16 cellular contexts compared by ENCODE assay signal in the genomic region with DNA sequence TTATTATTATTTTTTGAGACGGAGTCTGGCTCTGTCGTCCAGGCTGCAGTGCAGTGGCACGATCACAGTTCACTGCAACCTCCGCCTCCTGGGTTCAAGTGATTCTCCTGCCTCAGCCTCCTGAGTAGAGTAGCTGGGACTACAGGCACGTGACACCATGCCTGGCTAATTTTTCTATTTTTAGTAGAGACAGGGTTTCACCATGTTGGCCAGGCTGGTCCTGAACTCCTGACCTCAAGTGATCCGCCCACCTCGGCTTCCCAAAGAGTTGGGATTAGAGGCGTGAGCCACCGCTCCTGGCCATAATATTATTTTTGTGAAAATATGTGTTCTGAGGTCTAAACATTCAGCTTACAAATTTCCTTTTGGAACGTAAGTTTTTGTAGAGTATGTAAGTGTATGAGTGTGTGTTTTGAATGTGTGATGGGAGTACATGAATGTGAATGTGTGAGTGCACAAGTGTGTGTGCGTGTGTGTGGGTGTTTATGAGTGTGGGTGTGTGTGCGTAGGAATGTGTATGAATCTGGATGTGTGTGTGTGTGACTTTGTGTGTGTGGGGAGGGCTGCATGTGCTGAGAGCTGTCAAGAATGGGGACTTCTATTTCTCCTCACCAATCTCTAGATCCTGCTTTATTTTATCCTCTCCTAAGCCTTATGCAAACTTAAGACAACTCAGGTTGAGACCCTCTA.
"Had no signal": no experiment of that assay in that cellular context is flagged by ENCODE, and none has a peak within 500 bp of the region (broad histone marks: within the 10 kb centered on the region; RNA-seq: fewer than 3 reads in every experiment).

No MANE protein-coding gene starts in this region.

- H3K4me3 Mint-ChIP-seq: activated CD8-positive, alpha-beta T cell treated with anti-CD3 and anti-CD28 coated beads, Interleukin-2, amount 10 ng/mL, durations not matched to agents 7 days and 5 days; activated naive CD4-positive, alpha-beta T cell treated with anti-CD3 and anti-CD28 coated beads, Interleukin-2, amount 50 U/mL, for 24 hours; dendritic cell treated with granulocyte-macrophage colony-stimulating factor and Interleukin-4, amounts not matched to agents 40 ng/mL and 50 ng/mL, for 4 days; immature natural killer cell; naive thymus-derived CD4-positive, alpha-beta T cell; type B pancreatic cell had no signal

- H3K36me3 Mint-ChIP-seq: activated naive CD4-positive, alpha-beta T cell treated with anti-CD3 and anti-CD28 coated beads, Interleukin-2, amount 50 U/mL, for 24 hours; brain; type B pancreatic cell had no signal

- H3K9me3 ChIP-seq: psoas muscle had no signal

- H3K27ac Mint-ChIP-seq: activated CD8-positive, alpha-beta T cell treated with anti-CD3 and anti-CD28 coated beads, Interleukin-2, amount 10 ng/mL, durations not matched to agents 7 days and 5 days; activated naive CD4-positive, alpha-beta T cell treated with anti-CD3 and anti-CD28 coated beads, Interleukin-2, amount 50 U/mL, for 24 hours; activated T-helper 2 cell treated with anti-CD3 and anti-CD28 coated beads, Interferon-gamma antibody, Interleukin-2, Interleukin-4, amounts not matched to agents 10 μg/mL and 5 μg/mL and 100 μg/mL, durations not matched to agents 14 hours and 24 hours and 36 hours; immature natural killer cell; type B pancreatic cell had no signal

- H3K4me3 ChIP-seq: psoas muscle had no signal

- H3K9me3 Mint-ChIP-seq: activated naive CD4-positive, alpha-beta T cell treated with anti-CD3 and anti-CD28 coated beads, Interleukin-2, amount 50 U/mL, for 24 hours; activated T-helper 2 cell treated with anti-CD3 and anti-CD28 coated beads, Interferon-gamma antibody, Interleukin-2, Interleukin-4, amounts not matched to agents 10 μg/mL and 5 μg/mL and 100 μg/mL, durations not matched to agents 14 hours and 24 hours and 36 hours; dendritic cell treated with granulocyte-macrophage colony-stimulating factor and Interleukin-4, amounts not matched to agents 40 ng/mL and 50 ng/mL, for 4 days; immature natural killer cell; naive thymus-derived CD4-positive, alpha-beta T cell; type B pancreatic cell had no signal

- DNase-seq: activated CD8-positive, alpha-beta memory T cell treated with anti-CD3 and anti-CD28 coated beads, Interleukin-2, amount 50 U/mL, for 48 hours; activated CD8-positive, alpha-beta T cell treated with anti-CD3 and anti-CD28 coated beads, Interleukin-2, amount 10 ng/mL, durations not matched to agents 7 days and 5 days; amygdala; cerebellar nuclear complex; erythroblast; immature natural killer cell; naive thymus-derived CD4-positive, alpha-beta T cell; psoas muscle; stimulated activated CD4-positive, alpha-beta T cell treated with anti-CD3 and anti-CD28 coated beads, Interleukin-12 subunit alpha, Interleukin-12 subunit beta, amount 100 ng/mL, for 4 hours; stimulated activated naive CD4-positive, alpha-beta T cell treated with Interleukin-2 at 50 U/mL for 16 hours had no signal

- H3K27me3 Mint-ChIP-seq: activated naive CD4-positive, alpha-beta T cell treated with anti-CD3 and anti-CD28 coated beads, Interleukin-2, amount 50 U/mL, for 24 hours; type B pancreatic cell had no signal

- ATAC-seq: activated CD4-positive, CD25-positive, alpha-beta regulatory T cell treated with anti-CD3 and anti-CD28 coated beads, Interleukin-2, amount 50 U/mL, for 24 hours; activated CD8-positive, alpha-beta T cell treated with anti-CD3 and anti-CD28 coated beads, Interleukin-2, amount 10 ng/mL, durations not matched to agents 7 days and 5 days; psoas muscle had no signal

- H3K27ac ChIP-seq: psoas muscle had no signal
